31 cellular contexts compared by ENCODE assay signal in genomic region chr10:80590585-80591125, GRCh38. TPM values are rescaled to one million over a fixed set of nuclear protein-coding genes. Genes with fewer than 3 reads are reported as not detected.
DNase-seq lines count a peak whose midpoint lies in the region; ATAC-seq, FAIRE-seq and TF ChIP-seq lines count a peak whose summit lies in the region.
"Had no signal": no experiment of that assay in that cellular context is flagged by ENCODE, and none has a peak within 500 bp of the region (broad histone marks: within the 10 kb centered on the region; RNA-seq: fewer than 3 reads in every experiment).

No MANE protein-coding gene starts in this region.

- H3K4me1 ChIP-seq in breast epithelium = no peaks in the 10 kb centered on the region
- H3K4me1 ChIP-seq: heart left ventricle, suprapubic skin had no signal

- BruUV-seq in MCF 10A (replicated peaks; lab: Mats Ljungman, UMichigan) = no TSS peak

- H3K4me1 Mint-ChIP-seq in MCF 10A (ENCODE audit: insufficient read depth, unreplicated experiment) = peaks cover 15% of the 10 kb centered on the region
- peaks cover 13 to 14% of the 10 kb centered on the region in 2 donors for H3K4me1 Mint-ChIP-seq in stimulated activated naive B cell treated with anti-CD40 and anti-IgM and Interleukin-4, amounts not matched to agents 10 μg/mL and 1 μg/mL and 100 μg/mL, for 72 hours
- H3K4me1 Mint-ChIP-seq: activated naive CD8-positive, alpha-beta T cell treated with anti-CD3 and anti-CD28 coated beads for 36 hours had no signal

- POLR2A ChIA-PET in MCF 10A (lab: Yijun Ruan, JAX) = no interaction called here

- TF ChIP-seq CTCF in MCF 10A (IDR thresholded peaks at IDR 0.05; ENCODE audit: unreplicated experiment) = no peak
- no peak for TF ChIP-seq CTCF in breast epithelium (IDR thresholded peaks at IDR 0.05)
- TF ChIP-seq CTCF in bronchial epithelial cell (IDR thresholded peaks at IDR 0.05; ENCODE audit: insufficient read depth, low read length, severe bottlenecking) = no peak

- no peak overlapping the region for H3K27ac Mint-ChIP-seq in MCF 10A (ENCODE audit: low read depth, unreplicated experiment)
- H3K27ac Mint-ChIP-seq in stimulated activated naive B cell treated with anti-CD40 and anti-IgM and Interleukin-4, amounts not matched to agents 10 μg/mL and 1 μg/mL and 100 μg/mL, for 72 hours = peak overlapping the region; percentile 80
- H3K27ac Mint-ChIP-seq: activated naive CD8-positive, alpha-beta T cell treated with anti-CD3 and anti-CD28 coated beads for 36 hours; CD8-positive, alpha-beta T cell; WTC11 had no signal

- H3K27me3 ChIP-seq in breast epithelium = no peaks in the 10 kb centered on the region
- no peaks in the 10 kb centered on the region for H3K27me3 ChIP-seq in bronchial epithelial cell (ENCODE audit: control insufficient read depth, insufficient read depth, low read length)
- H3K27me3 ChIP-seq: heart left ventricle, suprapubic skin had no signal

- CTCF ChIA-PET in MCF 10A (lab: Yijun Ruan, JAX) = interaction anchor here (0.6 to 0.9 kb wide), 2 partner anchors 10 to 85 kb away, joined by 3 read pairs; no protein-coding TSS in a partner anchor

- H3K36me3 ChIP-seq in breast epithelium = no peaks in the 10 kb centered on the region
- no peaks in the 10 kb centered on the region for H3K36me3 ChIP-seq in bronchial epithelial cell (ENCODE audit: control insufficient read depth, insufficient read depth, low read length)
- H3K36me3 ChIP-seq: heart left ventricle, suprapubic skin had no signal

- peak; percentile 2 for ATAC-seq in HG03139 (IDR thresholded peaks at IDR 0.05; ENCODE audit: unreplicated experiment)
- no peak for ATAC-seq in stimulated activated naive B cell treated with anti-CD40 and anti-IgM and Interleukin-4, amounts not matched to agents 10 μg/mL and 1 μg/mL and 100 μg/mL, for 72 hours (replicated peaks)
- ATAC-seq: CD8-positive, alpha-beta T cell; heart left ventricle; left cardiac atrium; Panc1 had no signal

- no peak for FAIRE-seq in bronchial epithelial cell (lab: Jason Lieb, UNC)
- FAIRE-seq: endothelial cell of umbilical vein had no signal

- peaks cover 5% of the 10 kb centered on the region for H3K36me3 Mint-ChIP-seq in MCF 10A (ENCODE audit: insufficient read depth, unreplicated experiment)
- H3K36me3 Mint-ChIP-seq in stimulated activated naive B cell treated with anti-CD40 and anti-IgM and Interleukin-4, amounts not matched to agents 10 μg/mL and 1 μg/mL and 100 μg/mL, for 72 hours = no peaks in the 10 kb centered on the region
- H3K36me3 Mint-ChIP-seq: activated naive CD8-positive, alpha-beta T cell treated with anti-CD3 and anti-CD28 coated beads for 36 hours; CD8-positive, alpha-beta T cell had no signal

- H3K27me3 Mint-ChIP-seq in MCF 10A (ENCODE audit: insufficient read depth, unreplicated experiment) = no peaks in the 10 kb centered on the region
- H3K27me3 Mint-ChIP-seq in stimulated activated naive B cell treated with anti-CD40 and anti-IgM and Interleukin-4, amounts not matched to agents 10 μg/mL and 1 μg/mL and 100 μg/mL, for 72 hours = peaks cover 0 to 6% of the 10 kb centered on the region in 2 donors
- H3K27me3 Mint-ChIP-seq: activated naive CD8-positive, alpha-beta T cell treated with anti-CD3 and anti-CD28 coated beads for 36 hours had no signal

- no peaks in the 10 kb centered on the region for H3K9me3 ChIP-seq in breast epithelium

- no peak for TF ChIP-seq POLR2A in breast epithelium (IDR thresholded peaks at IDR 0.05)

- DNase-seq in MCF 10A (ENCODE audit: unreplicated experiment) = peak; percentile 11
- DNase-seq in breast epithelium (ENCODE audit: low spot score in 2 of 2) = no peak
- DNase-seq in bronchial epithelial cell (ENCODE audit: low read depth) = peak; percentile 94
- no peak for DNase-seq in stimulated activated naive B cell treated with anti-CD40 and anti-IgM and Interleukin-4, amounts not matched to agents 10 μg/mL and 1 μg/mL and 100 μg/mL, for 72 hours
- no peak for DNase-seq in midbrain (lab: John Stamatoyannopoulos, UW)
- no peak for DNase-seq in activated naive CD4-positive, alpha-beta T cell treated with anti-CD3 and anti-CD28 coated beads, Interleukin-2, amount 50 U/mL, for 16 hours
- no peak for DNase-seq in NCI-H446 (lab: John Stamatoyannopoulos, UW)
- DNase-seq: activated CD4-positive, alpha-beta T cell treated with anti-CD3 and anti-CD28 coated beads, Interleukin-2, amount 50 U/mL, for 48 hours; activated naive CD8-positive, alpha-beta T cell treated with anti-CD3 and anti-CD28 coated beads for 36 hours; CD8-positive, alpha-beta T cell; DMS153; dorsolateral prefrontal cortex; GM23248; heart left ventricle; KBM-7; left cardiac atrium; mesenchymal stem cell; MM.1S; NCI-H1436; NK-92 treated with Interleukin-12 subunit alpha and Interleukin-12 subunit beta, amount 100 ng/mL, for 24 hours; occipital lobe; stimulated activated CD4-positive, alpha-beta T cell treated with anti-CD3 and anti-CD28 coated beads, Interleukin-2, amount 100 ng/mL, for 24 hours had no signal

- H3K4me3 ChIP-seq in breast epithelium = no peak overlapping the region
- no peak overlapping the region for H3K4me3 ChIP-seq in bronchial epithelial cell (ENCODE audit: low read depth, low read length)
- H3K4me3 ChIP-seq: dorsolateral prefrontal cortex, GM23248, heart left ventricle, suprapubic skin had no signal

- intact Hi-C loops in MCF 10A (cut with micrococcal nuclease) (loop anchor here (1.0 kb wide), 1 partner anchor 29 kb away; no protein-coding TSS in a partner anchor), breast epithelium (cut with DNase I; ENCODE audit: low total_unique reads) (no loop called here)

- no peak overlapping the region for H3K27ac ChIP-seq in breast epithelium
- H3K27ac ChIP-seq: 22Rv1, dorsolateral prefrontal cortex, GM23248, heart left ventricle, suprapubic skin had no signal

- no peak overlapping the region for H3K4me3 Mint-ChIP-seq in MCF 10A (ENCODE audit: unreplicated experiment)
- H3K4me3 Mint-ChIP-seq in stimulated activated naive B cell treated with anti-CD40 and anti-IgM and Interleukin-4, amounts not matched to agents 10 μg/mL and 1 μg/mL and 100 μg/mL, for 72 hours = no peak overlapping the region
- H3K4me3 Mint-ChIP-seq: activated naive CD8-positive, alpha-beta T cell treated with anti-CD3 and anti-CD28 coated beads for 36 hours; CD8-positive, alpha-beta T cell; WTC11 had no signal

- H3K9me3 Mint-ChIP-seq in MCF 10A (ENCODE audit: unreplicated experiment) = peaks cover 12% of the 10 kb centered on the region
- H3K9me3 Mint-ChIP-seq in stimulated activated naive B cell treated with anti-CD40 and anti-IgM and Interleukin-4, amounts not matched to agents 10 μg/mL and 1 μg/mL and 100 μg/mL, for 72 hours = no peaks in the 10 kb centered on the region
- H3K9me3 Mint-ChIP-seq: activated naive CD8-positive, alpha-beta T cell treated with anti-CD3 and anti-CD28 coated beads for 36 hours; CD8-positive, alpha-beta T cell had no signal

RNA-seq across cellular contexts. Expression of gene SH2D4B, which starts 53.0 kb away (rescaled TPM):
- total RNA-seq in MCF 10A (2022) (not detected in 2 replicates), breast epithelium (under 1 TPM in 2 of 3 donors, not detected in 1; 0.15 to 0.16 TPM), bronchial epithelial cell (under 0.01 TPM in 2 replicates)
- total RNA-seq: endothelial cell of umbilical vein, G401, GM23248, pulmonary artery endothelial cell, ureter had no signal

Comparison
In these comparisons a context has a peak if more than half of its experiments do, and no peak if none do; other contexts are left out.
1. DNase-seq: peak in MCF 10A (single experiment) and bronchial epithelial cell (single experiment); none in breast epithelium (0 of 2), stimulated activated naive B cell treated with anti-CD40 and anti-IgM and Interleukin-4, amounts not matched to agents 10 μg/mL and 1 μg/mL and 100 μg/mL, for 72 hours (single experiment), midbrain (single experiment), activated naive CD4-positive, alpha-beta T cell treated with anti-CD3 and anti-CD28 coated beads, Interleukin-2, amount 50 U/mL, for 16 hours (single experiment) and NCI-H446 (0 of 2).